ENCODE assay signal across 2 cellular contexts in genomic region chr11:128496249-128496648, GRCh38.
TF ChIP-seq lines count a peak whose summit lies in the region.

No MANE protein-coding gene starts in this region.

TF ChIP-seq in SK-N-SH, 30 proteins besides CTCF, POLR2A, EP300 and RAD21 (continued from another document):
- TF ChIP-seq, protein P1, sequence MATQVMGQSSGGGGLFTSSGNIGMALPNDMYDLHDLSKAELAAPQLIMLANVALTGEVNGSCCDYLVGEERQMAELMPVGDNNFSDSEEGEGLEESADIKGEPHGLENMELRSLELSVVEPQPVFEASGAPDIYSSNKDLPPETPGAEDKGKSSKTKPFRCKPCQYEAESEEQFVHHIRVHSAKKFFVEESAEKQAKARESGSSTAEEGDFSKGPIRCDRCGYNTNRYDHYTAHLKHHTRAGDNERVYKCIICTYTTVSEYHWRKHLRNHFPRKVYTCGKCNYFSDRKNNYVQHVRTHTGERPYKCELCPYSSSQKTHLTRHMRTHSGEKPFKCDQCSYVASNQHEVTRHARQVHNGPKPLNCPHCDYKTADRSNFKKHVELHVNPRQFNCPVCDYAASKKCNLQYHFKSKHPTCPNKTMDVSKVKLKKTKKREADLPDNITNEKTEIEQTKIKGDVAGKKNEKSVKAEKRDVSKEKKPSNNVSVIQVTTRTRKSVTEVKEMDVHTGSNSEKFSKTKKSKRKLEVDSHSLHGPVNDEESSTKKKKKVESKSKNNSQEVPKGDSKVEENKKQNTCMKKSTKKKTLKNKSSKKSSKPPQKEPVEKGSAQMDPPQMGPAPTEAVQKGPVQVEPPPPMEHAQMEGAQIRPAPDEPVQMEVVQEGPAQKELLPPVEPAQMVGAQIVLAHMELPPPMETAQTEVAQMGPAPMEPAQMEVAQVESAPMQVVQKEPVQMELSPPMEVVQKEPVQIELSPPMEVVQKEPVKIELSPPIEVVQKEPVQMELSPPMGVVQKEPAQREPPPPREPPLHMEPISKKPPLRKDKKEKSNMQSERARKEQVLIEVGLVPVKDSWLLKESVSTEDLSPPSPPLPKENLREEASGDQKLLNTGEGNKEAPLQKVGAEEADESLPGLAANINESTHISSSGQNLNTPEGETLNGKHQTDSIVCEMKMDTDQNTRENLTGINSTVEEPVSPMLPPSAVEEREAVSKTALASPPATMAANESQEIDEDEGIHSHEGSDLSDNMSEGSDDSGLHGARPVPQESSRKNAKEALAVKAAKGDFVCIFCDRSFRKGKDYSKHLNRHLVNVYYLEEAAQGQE (IDR thresholded peaks at IDR 0.05; ENCODE audit: low read depth, low read length) = no peak
- TF ChIP-seq FOSL2 (IDR thresholded peaks at IDR 0.05; ENCODE audit: borderline replicate concordance, low read depth) (no peak), RXRA (IDR thresholded peaks at IDR 0.05; ENCODE audit: borderline replicate concordance, low read depth) (no peak), GABPA (IDR thresholded peaks at IDR 0.05; ENCODE audit: low read depth) (no peak), RCOR1 (IDR thresholded peaks at IDR 0.05; ENCODE audit: low read length) (no peak), SIN3A (IDR thresholded peaks at IDR 0.05; ENCODE audit: borderline replicate concordance, low read depth, low read length) (no peak), GATA2 (CRISPR knock-in tag; IDR thresholded peaks at IDR 0.05) (no peak), JUND (IDR thresholded peaks at IDR 0.05) (no peak), SMC3 (IDR thresholded peaks at IDR 0.05; ENCODE audit: low read depth, low read length) (no peak), POLR2AphosphoS5 (IDR thresholded peaks at IDR 0.05; ENCODE audit: low read depth, low read length) (no peak), ELF1 (IDR thresholded peaks at IDR 0.05) (no peak), YY1 (IDR thresholded peaks at IDR 0.05; ENCODE audit: low read depth) (no peak)
- TF ChIP-seq, protein P2, sequence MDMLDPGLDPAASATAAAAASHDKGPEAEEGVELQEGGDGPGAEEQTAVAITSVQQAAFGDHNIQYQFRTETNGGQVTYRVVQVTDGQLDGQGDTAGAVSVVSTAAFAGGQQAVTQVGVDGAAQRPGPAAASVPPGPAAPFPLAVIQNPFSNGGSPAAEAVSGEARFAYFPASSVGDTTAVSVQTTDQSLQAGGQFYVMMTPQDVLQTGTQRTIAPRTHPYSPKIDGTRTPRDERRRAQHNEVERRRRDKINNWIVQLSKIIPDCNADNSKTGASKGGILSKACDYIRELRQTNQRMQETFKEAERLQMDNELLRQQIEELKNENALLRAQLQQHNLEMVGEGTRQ (IDR thresholded peaks at IDR 0.05; ENCODE audit: borderline replicate concordance, low read depth, low read length) = no peak
TF ChIP-seq in SK-N-SH: peak in this region for 0.

TF ChIP-seq in SK-N-SH treated with all-trans-retinoic acid at 6 μM for 48 hours, 23 proteins besides CTCF, POLR2A, EP300 and RAD21 (continued from another document):
- TF ChIP-seq, protein P3, sequence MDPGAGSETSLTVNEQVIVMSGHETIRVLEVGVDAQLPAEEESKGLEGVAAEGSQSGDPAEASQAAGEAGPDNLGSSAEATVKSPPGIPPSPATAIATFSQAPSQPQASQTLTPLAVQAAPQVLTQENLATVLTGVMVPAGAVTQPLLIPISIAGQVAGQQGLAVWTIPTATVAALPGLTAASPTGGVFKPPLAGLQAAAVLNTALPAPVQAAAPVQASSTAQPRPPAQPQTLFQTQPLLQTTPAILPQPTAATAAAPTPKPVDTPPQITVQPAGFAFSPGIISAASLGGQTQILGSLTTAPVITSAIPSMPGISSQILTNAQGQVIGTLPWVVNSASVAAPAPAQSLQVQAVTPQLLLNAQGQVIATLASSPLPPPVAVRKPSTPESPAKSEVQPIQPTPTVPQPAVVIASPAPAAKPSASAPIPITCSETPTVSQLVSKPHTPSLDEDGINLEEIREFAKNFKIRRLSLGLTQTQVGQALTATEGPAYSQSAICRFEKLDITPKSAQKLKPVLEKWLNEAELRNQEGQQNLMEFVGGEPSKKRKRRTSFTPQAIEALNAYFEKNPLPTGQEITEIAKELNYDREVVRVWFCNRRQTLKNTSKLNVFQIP (CRISPR knock-in tag; IDR thresholded peaks at IDR 0.05; ENCODE audit: borderline replicate concordance, low read depth) = no peak
- TF ChIP-seq ZNF565 (CRISPR knock-in tag; conservative IDR thresholded peaks at IDR 0.05; ENCODE audit: low read depth) (no peak), ESRRG (CRISPR knock-in tag; IDR thresholded peaks at IDR 0.05) (no peak), GLIS3 (CRISPR knock-in tag; IDR thresholded peaks at IDR 0.05) (no peak), ZFP30 (CRISPR knock-in tag; IDR thresholded peaks at IDR 0.05) (no peak), ZFP3 (CRISPR knock-in tag; IDR thresholded peaks at IDR 0.05) (no peak), PATZ1 (CRISPR knock-in tag; IDR thresholded peaks at IDR 0.05; ENCODE audit: borderline replicate concordance) (no peak), ZC3H10 (CRISPR knock-in tag; IDR thresholded peaks at IDR 0.05) (no peak), ARNTL (CRISPR knock-in tag; IDR thresholded peaks at IDR 0.05; ENCODE audit: borderline replicate concordance, low read depth) (no peak)
